Comparison of ENCODE assay signal across 8 cellular contexts in genomic region chr2:47906261-47907096, GRCh38. TPM values are rescaled to one million over a fixed set of nuclear protein-coding genes. Genes with fewer than 3 reads are reported as not detected.
A peak's percentile ranks its signal among the peaks of the same experiment; 100 is the strongest.
DNase-seq lines count a peak whose midpoint lies in the region; ATAC-seq and TF ChIP-seq lines count a peak whose summit lies in the region.

Gene FBXO11, minus strand, starts transcription at chr2:47906498. Its CDS starts 778 bp downstream, at chr2:47905720.

- peak; percentile 53 for TF ChIP-seq CTCF in C4-2B (conservative IDR thresholded peaks at IDR 0.05)
- peak; percentile 37 for TF ChIP-seq CTCF in coronary artery (IDR thresholded peaks at IDR 0.05)

- no peaks in the 10 kb centered on the region for H3K27me3 Mint-ChIP-seq in activated CD4-positive, alpha-beta T cell treated with anti-CD3 and anti-CD28 coated beads, Interleukin-2, amount 10 ng/mL, durations not matched to agents 24 days and 14 days

- peak within 1 kb of the TSS; percentile 97 for H3K27ac Mint-ChIP-seq in activated CD4-positive, alpha-beta T cell treated with anti-CD3 and anti-CD28 coated beads, Interleukin-2, amount 10 ng/mL, durations not matched to agents 24 days and 14 days

- peaks cover 7% of the 10 kb centered on the region for H3K36me3 Mint-ChIP-seq in activated CD4-positive, alpha-beta T cell treated with anti-CD3 and anti-CD28 coated beads, Interleukin-2, amount 10 ng/mL, durations not matched to agents 24 days and 14 days (ENCODE audit: low read depth)

- peak within 1 kb of the TSS; percentile 84 for H3K4me3 ChIP-seq in coronary artery

- H3K27ac ChIP-seq in C4-2B (peak within 1 kb of the TSS; percentile 98), coronary artery (peak within 1 kb of the TSS; percentile 97 to 99)

- peak; percentile 91 for DNase-seq in NCI-H526 treated with DMSO at 0.1 percent for 48 hours (lab: John Stamatoyannopoulos, UW)
- peak; percentile 98 for DNase-seq in activated CD4-positive, alpha-beta T cell treated with anti-CD3 and anti-CD28 coated beads, Interleukin-2, amount 10 ng/mL, durations not matched to agents 24 days and 14 days
- peak; percentile 99 for DNase-seq in coronary artery (ENCODE audit: low spot score)
- peak; percentile 90 to 97 for DNase-seq in left colon
- DNase-seq in stimulated activated CD4-positive, alpha-beta T cell treated with anti-CD3 and anti-CD28 coated beads, Interleukin-1b, Interleukin-23, amount 100 ng/mL, for 48 hours = peak; percentile 96

- intact Hi-C loops in activated CD4-positive, alpha-beta T cell treated with anti-CD3 and anti-CD28 coated beads, Interleukin-2, amount 10 ng/mL, durations not matched to agents 24 days and 14 days (cut with micrococcal nuclease) = loop anchor here (1.0 to 5.0 kb wide), 6 partner anchors 34 to 514 kb away; partner anchors contain the start of genes MSH2 and MSH6
- intact Hi-C loops in left colon (cut with DNase I, micrococcal nuclease) = no loop called here

- no peaks in the 10 kb centered on the region for H3K9me3 Mint-ChIP-seq in activated CD4-positive, alpha-beta T cell treated with anti-CD3 and anti-CD28 coated beads, Interleukin-2, amount 10 ng/mL, durations not matched to agents 24 days and 14 days

- H3K4me1 Mint-ChIP-seq in activated CD4-positive, alpha-beta T cell treated with anti-CD3 and anti-CD28 coated beads, Interleukin-2, amount 10 ng/mL, durations not matched to agents 24 days and 14 days = peaks cover 36% of the 10 kb centered on the region

- peak; percentile 88 for ATAC-seq in GM19328 (IDR thresholded peaks at IDR 0.05; ENCODE audit: unreplicated experiment)
- peak; percentile 83 for ATAC-seq in HG03520 (IDR thresholded peaks at IDR 0.05; ENCODE audit: unreplicated experiment)
- ATAC-seq in left colon = peak; percentile 85

- peak within 1 kb of the TSS; percentile 91 for H3K4me3 Mint-ChIP-seq in activated CD4-positive, alpha-beta T cell treated with anti-CD3 and anti-CD28 coated beads, Interleukin-2, amount 10 ng/mL, durations not matched to agents 24 days and 14 days

RNA-seq across cellular contexts. Expression of gene FBXO11, which starts in this region (rescaled TPM):
- total RNA-seq in activated CD4-positive, alpha-beta T cell treated with anti-CD3 and anti-CD28 coated beads, Interleukin-2, amount 10 ng/mL, durations not matched to agents 24 days and 14 days = 50.1 and 51.8 TPM in 2 replicates
- total RNA-seq in left colon = 10 to 100 TPM; 47.0 to 51.8 TPM

Comparison
In these comparisons a context has a peak if more than half of its experiments do, and no peak if none do; other contexts are left out.
1. Peak in every context shown above with its lines: DNase-seq, ATAC-seq, H3K4me3 ChIP-seq and H3K27ac ChIP-seq.